In the genomic region with DNA sequence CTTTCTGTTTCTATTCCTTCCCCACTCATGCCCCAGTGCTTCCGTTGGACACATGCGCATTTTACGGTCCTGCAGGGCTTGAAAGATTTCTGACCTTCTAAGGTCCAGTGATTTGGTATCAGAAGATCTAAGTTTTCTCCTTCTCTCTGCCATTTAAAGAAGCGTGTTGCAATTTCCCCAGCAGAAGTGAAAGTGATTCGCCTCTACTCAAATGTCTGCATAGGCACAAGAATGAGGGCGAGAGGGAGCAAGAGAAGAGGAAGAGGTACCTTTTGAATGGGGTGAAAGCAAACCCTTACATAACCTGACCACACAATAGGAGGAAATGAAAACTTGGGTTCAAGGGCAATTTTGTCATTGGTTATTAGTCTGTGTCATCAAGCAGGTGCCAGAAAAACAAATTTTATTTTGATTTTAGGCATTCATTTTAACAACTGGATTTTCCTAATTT, we compare ENCODE assay signal across 8 cellular contexts. TPM values are rescaled to one million over a fixed set of nuclear protein-coding genes. Genes with fewer than 3 reads are reported as not detected.
A peak's percentile ranks its signal among the peaks of the same experiment; 100 is the strongest.
DNase-seq lines count a peak whose midpoint lies in the region; ATAC-seq lines count a peak whose summit lies in the region.

No MANE protein-coding gene starts in this region.

- peak overlapping the region; percentile 35 for H2AFZ ChIP-seq in ACC112 (ENCODE audit: low read length, unreplicated experiment)

- H3K4me3 ChIP-seq in ACC112 (ENCODE audit: low read depth, low read length) = peak overlapping the region; percentile 62

- peak overlapping the region; percentile 3; the same call in 1 of the 2 replicates for H3K27ac ChIP-seq in ACC112 (ENCODE audit: low read depth, low read length)

- DNase-seq in left cardiac atrium = peak; percentile 14
- DNase-seq in stimulated activated naive CD8-positive, alpha-beta T cell treated with anti-CD3 and anti-CD28 coated beads, Interleukin-15, Interleukin-2, amounts not matched to agents 100 U/mL and 50 U/mL, for 24 hours = peak; percentile 32
- no peak for DNase-seq in iPS-NIHi11 (ENCODE audit: low spot score)
- no peak for DNase-seq in DMS153 treated with DMSO at 0.1 percent for 48 hours (lab: John Stamatoyannopoulos, UW; ENCODE audit: unreplicated experiment)

- ATAC-seq in GM18907 (IDR thresholded peaks at IDR 0.05; ENCODE audit: unreplicated experiment) (peak; percentile 87), HG03095 (IDR thresholded peaks at IDR 0.05; ENCODE audit: unreplicated experiment) (peak; percentile 80), left cardiac atrium (peak; percentile 70 to 75)
- peak; percentile 17 for ATAC-seq in stimulated activated naive CD8-positive, alpha-beta T cell treated with anti-CD3 and anti-CD28 coated beads, Interleukin-15, Interleukin-2, amounts not matched to agents 100 U/mL and 50 U/mL, for 24 hours

- no peaks in the 10 kb centered on the region for H3K27me3 ChIP-seq in ACC112 (ENCODE audit: insufficient read depth, low read length)

- peaks cover 10% of the 10 kb centered on the region for H3K4me1 ChIP-seq in ACC112 (ENCODE audit: control insufficient read depth, insufficient read depth, low read length, unreplicated experiment)

- intact Hi-C loops in left cardiac atrium (cut with DNase I) = no loop called here

- no peaks in the 10 kb centered on the region for H3K79me2 ChIP-seq in ACC112 (ENCODE audit: control insufficient read depth, insufficient read depth, low read length, unreplicated experiment)

- no peaks in the 10 kb centered on the region for H3K9me3 Mint-ChIP-seq in T-helper 1 cell treated with Interleukin-12 subunit alpha and Interleukin-12 subunit beta and Interleukin-4 antibody, amounts not matched to agents 30 μg/mL and 1 μg/mL, for 36 hours

- H3K27me3 Mint-ChIP-seq in T-helper 1 cell treated with Interleukin-12 subunit alpha and Interleukin-12 subunit beta and Interleukin-4 antibody, amounts not matched to agents 30 μg/mL and 1 μg/mL, for 36 hours (ENCODE audit: low read depth) = peaks cover 9% of the 10 kb centered on the region

- H3K36me3 ChIP-seq in ACC112 (ENCODE audit: insufficient read depth, low read length) = no peaks in the 10 kb centered on the region

- H3K27ac Mint-ChIP-seq in T-helper 1 cell treated with Interleukin-12 subunit alpha and Interleukin-12 subunit beta and Interleukin-4 antibody, amounts not matched to agents 30 μg/mL and 1 μg/mL, for 36 hours = peak overlapping the region; percentile 90

- no peaks in the 10 kb centered on the region for H3K36me3 Mint-ChIP-seq in T-helper 1 cell treated with Interleukin-12 subunit alpha and Interleukin-12 subunit beta and Interleukin-4 antibody, amounts not matched to agents 30 μg/mL and 1 μg/mL, for 36 hours (ENCODE audit: low read depth)

- H3K4me3 Mint-ChIP-seq in T-helper 1 cell treated with Interleukin-12 subunit alpha and Interleukin-12 subunit beta and Interleukin-4 antibody, amounts not matched to agents 30 μg/mL and 1 μg/mL, for 36 hours = peak overlapping the region; percentile 88

- peaks cover 24% of the 10 kb centered on the region for H3K4me1 Mint-ChIP-seq in T-helper 1 cell treated with Interleukin-12 subunit alpha and Interleukin-12 subunit beta and Interleukin-4 antibody, amounts not matched to agents 30 μg/mL and 1 μg/mL, for 36 hours (ENCODE audit: low read depth)

RNA-seq across cellular contexts. Expression of gene NR3C1, which starts 31.7 kb away (rescaled TPM):
- 10 to 100 TPM; 39.0 to 51.7 TPM for total RNA-seq in left cardiac atrium

Comparison
In these comparisons a context has a peak if more than half of its experiments do, and no peak if none do; other contexts are left out.
1. ATAC-seq: peak in every context shown above with its lines; median percentile 87 in GM18907; 80 in HG03095; 72 in left cardiac atrium; 17 in stimulated activated naive CD8-positive, alpha-beta T cell treated with anti-CD3 and anti-CD28 coated beads, Interleukin-15, Interleukin-2, amounts not matched to agents 100 U/mL and 50 U/mL, for 24 hours.
2. DNase-seq: peak in left cardiac atrium (single experiment) and stimulated activated naive CD8-positive, alpha-beta T cell treated with anti-CD3 and anti-CD28 coated beads, Interleukin-15, Interleukin-2, amounts not matched to agents 100 U/mL and 50 U/mL, for 24 hours (single experiment); none in iPS-NIHi11 (single experiment) and DMS153 treated with DMSO at 0.1 percent for 48 hours (single experiment).